In the genomic region with DNA sequence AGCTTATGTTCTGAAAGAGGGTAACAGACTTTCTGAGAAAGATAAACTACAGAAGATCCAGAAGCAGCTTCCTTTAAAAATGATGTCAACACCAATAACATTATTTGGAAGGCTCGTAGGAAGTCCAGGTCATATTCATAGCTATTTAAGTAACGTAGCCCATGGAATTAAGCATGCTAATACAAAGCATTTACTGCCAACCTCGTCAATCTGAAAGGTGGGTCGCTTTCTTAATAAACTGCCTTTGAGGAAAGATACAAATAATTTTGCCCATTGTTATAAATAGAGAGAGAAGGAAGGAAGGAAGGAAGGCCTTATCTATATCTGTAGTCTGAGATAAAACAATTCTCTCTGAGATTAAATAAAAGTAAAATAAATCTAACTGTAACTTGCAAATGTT, we compare ENCODE assay signal across 11 cellular contexts.
DNase-seq lines count a peak whose midpoint lies in the region; ATAC-seq, FAIRE-seq and TF ChIP-seq lines count a peak whose summit lies in the region.
"Had no signal": no experiment of that assay in that cellular context is flagged by ENCODE, and none has a peak within 500 bp of the region (broad histone marks: within the 10 kb centered on the region; RNA-seq: fewer than 3 reads in every experiment).

No MANE protein-coding gene starts in this region.

- H4K20me1 ChIP-seq in smooth muscle cell (ENCODE audit: low read depth), result peaks cover 12% of the 10 kb centered on the region

- H3K4me3 ChIP-seq in GM12865 (ENCODE audit: low read depth, low read length), result peak overlapping the region; percentile 56
- H3K4me3 ChIP-seq in ascending aorta, result peak overlapping the region; percentile 52 to 67
- H3K4me3 ChIP-seq in smooth muscle cell, result peak overlapping the region; percentile 30

- H3K27me3 ChIP-seq in ascending aorta (no peaks in the 10 kb centered on the region), smooth muscle cell (ENCODE audit: low read depth) (no peaks in the 10 kb centered on the region)

- peak overlapping the region; percentile 36 for H3K9ac ChIP-seq in smooth muscle cell (ENCODE audit: low read depth)

- FAIRE-seq in islet of Langerhans (lab: Jason Lieb, UNC), result peak; percentile 93

- intact Hi-C loops in ascending aorta (cut with DNase I), result loop anchor here (5.0 kb wide), 1 partner anchor 98 kb away; no protein-coding TSS in a partner anchor

- DNase-seq in GM12865 (ENCODE audit: low read depth), result no peak
- DNase-seq in ascending aorta (ENCODE audit: low spot score in 2 of 2), result no peak
- DNase-seq in smooth muscle cell (lab: John Stamatoyannopoulos, UW; ENCODE audit: unreplicated experiment), result no peak
- DNase-seq in NCI-H69 (lab: John Stamatoyannopoulos, UW), result no peak
- no peak for DNase-seq in NCI-H1694 treated with DMSO at 0.1 percent for 48 hours (lab: John Stamatoyannopoulos, UW)
- no peak for DNase-seq in islet precursor cell
- DNase-seq: CD8-positive, alpha-beta memory T cell; NCI-H2081 treated with DMSO at 0.1 percent for 48 hours; T-helper 17 cell had no signal

- H2AFZ ChIP-seq in smooth muscle cell (ENCODE audit: low read depth), result no peak overlapping the region

- no peaks in the 10 kb centered on the region for H3K9me3 ChIP-seq in ascending aorta
- H3K9me3 ChIP-seq in smooth muscle cell (replicated peaks; ENCODE audit: low read depth), result no peaks in the 10 kb centered on the region

- H3K36me3 ChIP-seq in ascending aorta (no peaks in the 10 kb centered on the region), smooth muscle cell (ENCODE audit: low read depth) (no peaks in the 10 kb centered on the region)

- TF ChIP-seq CTCF in GM12865 (IDR thresholded peaks at IDR 0.05; ENCODE audit: insufficient read depth, low read depth, low read length, missing control alignments) (no peak), ascending aorta (IDR thresholded peaks at IDR 0.05) (no peak), smooth muscle cell (IDR thresholded peaks at IDR 0.05; ENCODE audit: borderline replicate concordance, insufficient read depth, poor library complexity, severe bottlenecking) (no peak)

- peak overlapping the region; percentile 74 for H3K4me2 ChIP-seq in smooth muscle cell

- no peaks in the 10 kb centered on the region for H3F3A ChIP-seq in smooth muscle cell (ENCODE audit: low read depth)

- peaks cover 35% of the 10 kb centered on the region for H3K79me2 ChIP-seq in smooth muscle cell (ENCODE audit: low read depth)

- H3K27ac ChIP-seq in ascending aorta (peak overlapping the region; percentile 63 to 82), smooth muscle cell (ENCODE audit: low read depth) (peak overlapping the region; percentile 49)

- ATAC-seq in GM18498 (IDR thresholded peaks at IDR 0.05; ENCODE audit: unreplicated experiment), result no peak
- ATAC-seq: T-helper 17 cell had no signal

- H3K4me1 ChIP-seq in ascending aorta (peaks cover 0 to 32% of the 10 kb centered on the region in 2 donors), smooth muscle cell (ENCODE audit: low read depth) (no peaks in the 10 kb centered on the region)

- 55% methylated on average over 4 of the region's 4 CpGs for WGBS in smooth muscle cell (ENCODE audit: low lambda C conversion rate)
